ENCODE assay signal across 8 cellular contexts in the genomic region with DNA sequence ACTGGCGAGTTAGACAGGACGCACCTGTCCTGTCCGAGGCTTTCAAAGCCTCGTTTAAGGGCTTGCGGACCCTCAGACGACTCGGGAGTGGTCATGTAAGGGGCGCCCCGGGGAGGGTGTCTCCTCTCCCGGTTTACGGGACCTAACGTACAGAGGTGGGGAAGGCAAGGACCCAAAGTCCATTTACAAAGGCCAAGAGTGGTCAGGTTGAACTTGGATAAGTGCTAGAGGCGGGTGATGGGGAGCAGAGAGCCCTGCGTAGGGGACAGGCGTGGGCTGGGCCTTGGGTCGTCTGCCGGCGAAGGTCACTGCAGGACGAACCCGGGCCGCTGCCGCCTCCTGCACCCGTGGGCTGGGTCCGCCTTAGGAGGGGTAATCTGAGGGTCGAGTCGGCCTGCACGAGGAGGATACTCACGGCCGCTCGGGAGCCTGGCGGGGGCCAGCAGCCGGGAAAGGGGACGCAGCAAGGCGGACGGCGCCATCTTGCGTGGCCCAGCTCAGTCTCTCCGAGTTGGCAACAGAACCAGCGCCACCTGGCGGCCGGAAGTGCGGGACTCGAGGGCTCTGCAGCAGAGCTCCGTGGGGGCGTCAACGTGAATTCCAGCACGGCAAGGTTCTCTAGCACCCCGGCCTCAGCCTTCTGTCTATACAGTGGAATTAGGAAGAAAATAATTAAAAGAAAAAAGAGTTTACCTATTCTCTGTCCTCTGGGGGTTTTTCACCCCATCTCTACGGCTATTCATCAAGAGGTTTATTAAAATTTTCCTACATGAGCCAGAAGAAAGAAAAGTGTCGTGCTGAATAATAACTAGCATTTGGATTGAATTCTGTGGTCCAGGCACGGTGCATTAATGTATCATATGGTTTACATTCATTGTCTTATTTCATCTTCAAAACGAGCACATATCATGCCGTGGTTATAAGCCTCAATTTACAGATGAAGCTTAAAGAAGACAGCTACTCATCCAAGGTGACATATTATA. TPM values are rescaled to one million over a fixed set of nuclear protein-coding genes. Genes with fewer than 3 reads are reported as not detected.
DNase-seq lines count a peak whose midpoint lies in the region; ATAC-seq, FAIRE-seq and TF ChIP-seq lines count a peak whose summit lies in the region.

No MANE protein-coding gene starts in this region.

- intact Hi-C loops in head of caudate nucleus (cut with DNase I) (loop anchor here (2.0 to 5.0 kb wide), 3 partner anchors 119 to 263 kb away; a partner anchor contains a TSS), pancreas (cut with DNase I) (loop anchor here in 1 of 3 donors (10.0 kb wide), 2 partner anchors 201 to 261 kb away; no protein-coding TSS in a partner anchor), tibial artery (cut with DNase I; ENCODE audit: low total_unique reads) (loop anchor here (2.0 to 10.0 kb wide), 3 partner anchors 67 to 259 kb away; a partner anchor contains a TSS)

- H3K9me3 Mint-ChIP-seq in activated naive CD4-positive, alpha-beta T cell treated with anti-CD3 and anti-CD28 coated beads, Interleukin-2, amount 50 U/mL, for 72 hours, result no peaks in the 10 kb centered on the region

- WGBS in pancreas, 2 donors, result 1 to 2% methylated on average over 47 to 53 of the region's 53 CpGs

- peak overlapping the region; percentile 86 for H3K27ac ChIP-seq in SK-N-MC
- peak overlapping the region; percentile 67 to 89 (median 78) for H3K27ac ChIP-seq in pancreas
- peak overlapping the region; percentile 78 to 84 for H3K27ac ChIP-seq in tibial artery

- H3K9me3 ChIP-seq in SK-N-MC (ENCODE audit: low read depth, low read length) (no peaks in the 10 kb centered on the region), pancreas (no peaks in the 10 kb centered on the region), tibial artery (no peaks in the 10 kb centered on the region)

- peak overlapping the region; percentile 99 for H3K27ac Mint-ChIP-seq in activated naive CD4-positive, alpha-beta T cell treated with anti-CD3 and anti-CD28 coated beads, Interleukin-2, amount 50 U/mL, for 72 hours

- H3K36me3 Mint-ChIP-seq in activated naive CD4-positive, alpha-beta T cell treated with anti-CD3 and anti-CD28 coated beads, Interleukin-2, amount 50 U/mL, for 72 hours, result peaks cover 12 to 22% of the 10 kb centered on the region in 2 donors

- H3K36me3 ChIP-seq in SK-N-MC (ENCODE audit: insufficient read depth, low read length) (peaks cover 35% of the 10 kb centered on the region), pancreas (peaks cover 0 to 23% (median 3%) of the 10 kb centered on the region in 3 donors), tibial artery (peaks cover 21 to 26% (median 22%) of the 10 kb centered on the region in 3 donors)

- FAIRE-seq in pancreas (lab: Jason Lieb, UNC), result no peak

- H3K27me3 ChIP-seq in pancreas (no peaks in the 10 kb centered on the region), tibial artery (no peaks in the 10 kb centered on the region)

- H3K4me1 ChIP-seq in pancreas (peaks cover 11 to 18% (median 15%) of the 10 kb centered on the region in 3 donors), tibial artery (peaks cover 0 to 34% (median 15%) of the 10 kb centered on the region in 4 donors)

- DNase-seq in GM10266 (ENCODE audit: extremely low spot score) (peak; percentile 82), NCI-H1048 (lab: John Stamatoyannopoulos, UW) (peak; percentile 90), SK-N-MC (ENCODE audit: low read depth, low spot score) (peak; percentile 78), head of caudate nucleus (peak; percentile 96 to 100 (median 99)), pancreas (peak; percentile 92 to 100 (median 97)), tibial artery (peak; percentile 97 to 99)
- peak; percentile 93 to 100 for DNase-seq in activated naive CD4-positive, alpha-beta T cell treated with anti-CD3 and anti-CD28 coated beads, Interleukin-2, amount 50 U/mL, for 72 hours (ENCODE audit: low spot score in 2 of 2)

- H3K9ac ChIP-seq in SK-N-MC (ENCODE audit: insufficient read length), result peak overlapping the region; percentile 96

- ATAC-seq in HG02588 (IDR thresholded peaks at IDR 0.05; ENCODE audit: unreplicated experiment), result peak; percentile 96
- peak; percentile 91 to 92 for ATAC-seq in activated naive CD4-positive, alpha-beta T cell treated with anti-CD3 and anti-CD28 coated beads, Interleukin-2, amount 50 U/mL, for 72 hours
- ATAC-seq in pancreas, result peak; percentile 96 to 99 (median 97)

- peak overlapping the region; percentile 95 for H3K4me3 ChIP-seq in SK-N-MC
- peak overlapping the region; percentile 73 to 81 (median 79) for H3K4me3 ChIP-seq in pancreas
- peak overlapping the region; percentile 70 to 78 for H3K4me3 ChIP-seq in tibial artery

- TF ChIP-seq CTCF in GM10266 (IDR thresholded peaks at IDR 0.05; ENCODE audit: control insufficient read depth, insufficient read depth, low read depth, missing control alignments) (peak; percentile 98), pancreas (IDR thresholded peaks at IDR 0.05) (peak; percentile 91 to 97 (median 96)), tibial artery (IDR thresholded peaks at IDR 0.05) (peak; percentile 89 to 92)

RNA-seq across cellular contexts. Expression of a gene that starts 5.7 kb away (rescaled TPM):
- total RNA-seq in activated naive CD4-positive, alpha-beta T cell treated with anti-CD3 and anti-CD28 coated beads, Interleukin-2, amount 50 U/mL, for 72 hours, result 10 to 100 TPM; 71.0 to 86.6 TPM
- 10 to 100 TPM; 12.4 to 22.1 (median 16.8) TPM for total RNA-seq in pancreas
- 1 to 10 TPM; 3.2 to 3.9 TPM for polyA plus RNA-seq in pancreas

RNA-seq across cellular contexts. Expression of a gene that starts 6.7 kb away (rescaled TPM):
- total RNA-seq in activated naive CD4-positive, alpha-beta T cell treated with anti-CD3 and anti-CD28 coated beads, Interleukin-2, amount 50 U/mL, for 72 hours, result 10 to 100 TPM; 29.8 to 47.5 TPM
- total RNA-seq in pancreas, result 10 to 100 TPM; 19.8 to 30.2 (median 22.1) TPM
- polyA plus RNA-seq in pancreas, result 10 to 100 TPM; 52.8 to 80.6 TPM

RNA-seq across cellular contexts. Expression of a gene that starts 15.6 kb away (rescaled TPM):
- total RNA-seq in activated naive CD4-positive, alpha-beta T cell treated with anti-CD3 and anti-CD28 coated beads, Interleukin-2, amount 50 U/mL, for 72 hours, result under 1 TPM; 0.27 to 0.31 TPM
- total RNA-seq in pancreas, result under 1 TPM in 2 of 6 donors, not detected in 4; 0.25 TPM
- polyA plus RNA-seq in pancreas, result under 1 TPM; 0.45 to 0.49 TPM

Comparison
In these comparisons a context has a peak if more than half of its experiments do, and no peak if none do; other contexts are left out.
1. Peak in every context shown above with its lines: DNase-seq, ATAC-seq, H3K4me3 ChIP-seq and H3K27ac ChIP-seq.